9 cellular contexts compared by ENCODE assay signal in genomic region chr7:75617634-75618234, GRCh38.
A peak's percentile ranks its signal among the peaks of the same experiment; 100 is the strongest.
DNase-seq lines count a peak whose midpoint lies in the region; ATAC-seq, FAIRE-seq and TF ChIP-seq lines count a peak whose summit lies in the region.
"Had no signal": no experiment of that assay in that cellular context is flagged by ENCODE, and none has a peak within 500 bp of the region (broad histone marks: within the 10 kb centered on the region; RNA-seq: fewer than 3 reads in every experiment).

No MANE protein-coding gene starts in this region.

- peak overlapping the region; percentile 80 for H3K4me3 Mint-ChIP-seq in T-helper 17 cell
- H3K4me3 Mint-ChIP-seq in central memory CD8-positive, alpha-beta T cell, result peak overlapping the region; percentile 59

- H3K36me3 Mint-ChIP-seq in T-helper 17 cell (ENCODE audit: low read depth), result peaks cover 3% of the 10 kb centered on the region
- no peaks in the 10 kb centered on the region for H3K36me3 Mint-ChIP-seq in central memory CD8-positive, alpha-beta T cell (ENCODE audit: insufficient read depth)

- DNase-seq in T-helper 17 cell (peak in 1 of 3 donors; percentile 11), nucleus accumbens (lab: John Stamatoyannopoulos, UW) (peak in 30 of 56 donors; percentile 5 to 65 (median 29)), D721Med (ENCODE audit: insufficient read length, low spot score) (no peak), NCI-H1417 treated with DMSO at 0.1 percent for 48 hours (lab: John Stamatoyannopoulos, UW) (no peak), inferior parietal cortex (ENCODE audit: extremely low spot score) (no peak)
- DNase-seq in central memory CD8-positive, alpha-beta T cell (ENCODE audit: low spot score in 2 of 2), result peak; percentile 44 to 60

- H3K27me3 Mint-ChIP-seq in T-helper 17 cell, result no peaks in the 10 kb centered on the region
- no peaks in the 10 kb centered on the region for H3K27me3 Mint-ChIP-seq in central memory CD8-positive, alpha-beta T cell

- TF ChIP-seq CTCF in D721Med (IDR thresholded peaks at IDR 0.05; ENCODE audit: insufficient read depth, missing control alignments), result no peak

- ATAC-seq in GM18520 (IDR thresholded peaks at IDR 0.05; ENCODE audit: unreplicated experiment) (peak; percentile 55), T-helper 17 cell (peak; percentile 88), GM21529 (IDR thresholded peaks at IDR 0.05; ENCODE audit: unreplicated experiment) (no peak)
- ATAC-seq in central memory CD8-positive, alpha-beta T cell (replicated peaks; ENCODE audit: extremely low read depth, poor library complexity, severe bottlenecking), result peak; percentile 92

- H3K27ac Mint-ChIP-seq in T-helper 17 cell, result peak overlapping the region; percentile 94
- peak overlapping the region; percentile 36 for H3K27ac Mint-ChIP-seq in central memory CD8-positive, alpha-beta T cell (ENCODE audit: low read depth)

- no peak for FAIRE-seq in D721Med (lab: Jason Lieb, UNC)

- H3K9me3 ChIP-seq in T-helper 17 cell (ENCODE audit: control insufficient read depth, low read length, poor library complexity, severe bottlenecking), result no peaks in the 10 kb centered on the region
- H3K9me3 ChIP-seq: breast epithelium had no signal

- peaks cover 34% of the 10 kb centered on the region for H3K4me1 Mint-ChIP-seq in T-helper 17 cell
- peaks cover 25% of the 10 kb centered on the region for H3K4me1 Mint-ChIP-seq in central memory CD8-positive, alpha-beta T cell

- no peaks in the 10 kb centered on the region for H3K9me3 Mint-ChIP-seq in central memory CD8-positive, alpha-beta T cell

Comparison
In these comparisons a context has a peak if more than half of its experiments do, and no peak if none do; other contexts are left out.
1. DNase-seq: peak in central memory CD8-positive, alpha-beta T cell (2 of 2) and nucleus accumbens (30 of 56); none in D721Med (single experiment), NCI-H1417 treated with DMSO at 0.1 percent for 48 hours (single experiment) and inferior parietal cortex (single experiment).